In the genomic region with DNA sequence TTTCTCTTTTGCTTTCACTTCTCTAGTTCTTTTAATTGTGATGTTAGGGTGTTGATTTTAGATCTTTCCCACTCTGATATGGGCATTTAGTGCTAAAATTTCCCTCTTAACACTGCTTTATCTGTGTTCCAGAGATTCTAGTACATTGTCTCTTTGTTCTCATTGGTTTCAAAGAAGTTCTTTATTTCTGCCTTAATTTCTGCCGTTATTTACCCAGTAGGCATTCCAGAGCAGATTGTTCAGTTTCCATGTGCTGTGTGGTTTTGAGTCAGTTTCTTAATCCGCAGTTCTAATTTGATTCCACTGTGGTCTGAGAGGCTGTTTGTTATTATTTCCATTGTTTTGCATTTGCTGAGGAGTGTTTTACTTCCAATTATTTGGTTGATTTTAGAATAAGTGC, we compare ENCODE assay signal across 6 cellular contexts. TPM values are rescaled to one million over a fixed set of nuclear protein-coding genes. Genes with fewer than 3 reads are reported as not detected.
"Had no signal": no experiment of that assay in that cellular context is flagged by ENCODE, and none has a peak within 500 bp of the region (broad histone marks: within the 10 kb centered on the region; RNA-seq: fewer than 3 reads in every experiment).

No MANE protein-coding gene starts in this region.

RNA-seq across cellular contexts. Expression of a gene that starts 16.9 kb away (rescaled TPM):
- total RNA-seq: activated CD8-positive, alpha-beta T cell treated with anti-CD3 and anti-CD28 coated beads, Interleukin-2, amount 10 ng/mL, durations not matched to agents 7 days and 5 days; left cardiac atrium; mesenteric fat pad; posterior vena cava; right atrium auricular region; skeletal muscle tissue had no signal
